8 cellular contexts compared by ENCODE assay signal in genomic region chr15:87115795-87116194, GRCh38.
"Had no signal": no experiment of that assay in that cellular context is flagged by ENCODE, and none has a peak within 500 bp of the region (broad histone marks: within the 10 kb centered on the region; RNA-seq: fewer than 3 reads in every experiment).

No MANE protein-coding gene starts in this region.

- ATAC-seq: GM23338 had no signal

- H3K4me2 ChIP-seq: GM23338, KMS-11 had no signal

- FAIRE-seq: H1, H54, HTR-8/SVneo had no signal

- DNase-seq: H9, HCEC 1CT, KBM-7 had no signal

- H2AFZ ChIP-seq: GM23338 had no signal

- H3K27ac ChIP-seq: KMS-11 had no signal

- H3K9ac ChIP-seq: KMS-11 had no signal

- H3K4me3 ChIP-seq: GM23338 had no signal
